In genomic region chr3:116339441-116340028, GRCh38 we compare ENCODE assay signal across 1 cellular context.
TF ChIP-seq lines count a peak whose summit lies in the region.

No MANE protein-coding gene starts in this region.

TF ChIP-seq in WTC11, 78 proteins besides CTCF, POLR2A, EP300 and RAD21 (continued from another document):
- TF ChIP-seq AFF4 (CRISPR knock-in tag; IDR thresholded peaks at IDR 0.05; ENCODE audit: borderline replicate concordance): no peak
- TF ChIP-seq ZBTB43 (CRISPR knock-in tag; IDR thresholded peaks at IDR 0.05): no peak
